Comparison of ENCODE assay signal across 1 cellular context in genomic region chr14:53979141-53979673, GRCh38.
TF ChIP-seq lines count a peak whose summit lies in the region.

No MANE protein-coding gene starts in this region.

TF ChIP-seq in H1, 55 proteins besides CTCF, POLR2A, EP300 and RAD21 (continued from another document):
- TF ChIP-seq, protein P1, sequence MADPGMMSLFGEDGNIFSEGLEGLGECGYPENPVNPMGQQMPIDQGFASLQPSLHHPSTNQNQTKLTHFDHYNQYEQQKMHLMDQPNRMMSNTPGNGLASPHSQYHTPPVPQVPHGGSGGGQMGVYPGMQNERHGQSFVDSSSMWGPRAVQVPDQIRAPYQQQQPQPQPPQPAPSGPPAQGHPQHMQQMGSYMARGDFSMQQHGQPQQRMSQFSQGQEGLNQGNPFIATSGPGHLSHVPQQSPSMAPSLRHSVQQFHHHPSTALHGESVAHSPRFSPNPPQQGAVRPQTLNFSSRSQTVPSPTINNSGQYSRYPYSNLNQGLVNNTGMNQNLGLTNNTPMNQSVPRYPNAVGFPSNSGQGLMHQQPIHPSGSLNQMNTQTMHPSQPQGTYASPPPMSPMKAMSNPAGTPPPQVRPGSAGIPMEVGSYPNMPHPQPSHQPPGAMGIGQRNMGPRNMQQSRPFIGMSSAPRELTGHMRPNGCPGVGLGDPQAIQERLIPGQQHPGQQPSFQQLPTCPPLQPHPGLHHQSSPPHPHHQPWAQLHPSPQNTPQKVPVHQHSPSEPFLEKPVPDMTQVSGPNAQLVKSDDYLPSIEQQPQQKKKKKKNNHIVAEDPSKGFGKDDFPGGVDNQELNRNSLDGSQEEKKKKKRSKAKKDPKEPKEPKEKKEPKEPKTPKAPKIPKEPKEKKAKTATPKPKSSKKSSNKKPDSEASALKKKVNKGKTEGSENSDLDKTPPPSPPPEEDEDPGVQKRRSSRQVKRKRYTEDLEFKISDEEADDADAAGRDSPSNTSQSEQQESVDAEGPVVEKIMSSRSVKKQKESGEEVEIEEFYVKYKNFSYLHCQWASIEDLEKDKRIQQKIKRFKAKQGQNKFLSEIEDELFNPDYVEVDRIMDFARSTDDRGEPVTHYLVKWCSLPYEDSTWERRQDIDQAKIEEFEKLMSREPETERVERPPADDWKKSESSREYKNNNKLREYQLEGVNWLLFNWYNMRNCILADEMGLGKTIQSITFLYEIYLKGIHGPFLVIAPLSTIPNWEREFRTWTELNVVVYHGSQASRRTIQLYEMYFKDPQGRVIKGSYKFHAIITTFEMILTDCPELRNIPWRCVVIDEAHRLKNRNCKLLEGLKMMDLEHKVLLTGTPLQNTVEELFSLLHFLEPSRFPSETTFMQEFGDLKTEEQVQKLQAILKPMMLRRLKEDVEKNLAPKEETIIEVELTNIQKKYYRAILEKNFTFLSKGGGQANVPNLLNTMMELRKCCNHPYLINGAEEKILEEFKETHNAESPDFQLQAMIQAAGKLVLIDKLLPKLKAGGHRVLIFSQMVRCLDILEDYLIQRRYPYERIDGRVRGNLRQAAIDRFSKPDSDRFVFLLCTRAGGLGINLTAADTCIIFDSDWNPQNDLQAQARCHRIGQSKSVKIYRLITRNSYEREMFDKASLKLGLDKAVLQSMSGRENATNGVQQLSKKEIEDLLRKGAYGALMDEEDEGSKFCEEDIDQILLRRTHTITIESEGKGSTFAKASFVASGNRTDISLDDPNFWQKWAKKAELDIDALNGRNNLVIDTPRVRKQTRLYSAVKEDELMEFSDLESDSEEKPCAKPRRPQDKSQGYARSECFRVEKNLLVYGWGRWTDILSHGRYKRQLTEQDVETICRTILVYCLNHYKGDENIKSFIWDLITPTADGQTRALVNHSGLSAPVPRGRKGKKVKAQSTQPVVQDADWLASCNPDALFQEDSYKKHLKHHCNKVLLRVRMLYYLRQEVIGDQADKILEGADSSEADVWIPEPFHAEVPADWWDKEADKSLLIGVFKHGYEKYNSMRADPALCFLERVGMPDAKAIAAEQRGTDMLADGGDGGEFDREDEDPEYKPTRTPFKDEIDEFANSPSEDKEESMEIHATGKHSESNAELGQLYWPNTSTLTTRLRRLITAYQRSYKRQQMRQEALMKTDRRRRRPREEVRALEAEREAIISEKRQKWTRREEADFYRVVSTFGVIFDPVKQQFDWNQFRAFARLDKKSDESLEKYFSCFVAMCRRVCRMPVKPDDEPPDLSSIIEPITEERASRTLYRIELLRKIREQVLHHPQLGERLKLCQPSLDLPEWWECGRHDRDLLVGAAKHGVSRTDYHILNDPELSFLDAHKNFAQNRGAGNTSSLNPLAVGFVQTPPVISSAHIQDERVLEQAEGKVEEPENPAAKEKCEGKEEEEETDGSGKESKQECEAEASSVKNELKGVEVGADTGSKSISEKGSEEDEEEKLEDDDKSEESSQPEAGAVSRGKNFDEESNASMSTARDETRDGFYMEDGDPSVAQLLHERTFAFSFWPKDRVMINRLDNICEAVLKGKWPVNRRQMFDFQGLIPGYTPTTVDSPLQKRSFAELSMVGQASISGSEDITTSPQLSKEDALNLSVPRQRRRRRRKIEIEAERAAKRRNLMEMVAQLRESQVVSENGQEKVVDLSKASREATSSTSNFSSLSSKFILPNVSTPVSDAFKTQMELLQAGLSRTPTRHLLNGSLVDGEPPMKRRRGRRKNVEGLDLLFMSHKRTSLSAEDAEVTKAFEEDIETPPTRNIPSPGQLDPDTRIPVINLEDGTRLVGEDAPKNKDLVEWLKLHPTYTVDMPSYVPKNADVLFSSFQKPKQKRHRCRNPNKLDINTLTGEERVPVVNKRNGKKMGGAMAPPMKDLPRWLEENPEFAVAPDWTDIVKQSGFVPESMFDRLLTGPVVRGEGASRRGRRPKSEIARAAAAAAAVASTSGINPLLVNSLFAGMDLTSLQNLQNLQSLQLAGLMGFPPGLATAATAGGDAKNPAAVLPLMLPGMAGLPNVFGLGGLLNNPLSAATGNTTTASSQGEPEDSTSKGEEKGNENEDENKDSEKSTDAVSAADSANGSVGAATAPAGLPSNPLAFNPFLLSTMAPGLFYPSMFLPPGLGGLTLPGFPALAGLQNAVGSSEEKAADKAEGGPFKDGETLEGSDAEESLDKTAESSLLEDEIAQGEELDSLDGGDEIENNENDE (IDR thresholded peaks at IDR 0.05; ENCODE audit: insufficient replicate concordance, low read length): no peak
- TF ChIP-seq TBP (IDR thresholded peaks at IDR 0.05; ENCODE audit: low read depth, low read length) (no peak), POLR2AphosphoS5 (IDR thresholded peaks at IDR 0.05; ENCODE audit: low read depth, low read length) (no peak)
